In genomic region chr13:75135325-75135825, GRCh38 we compare ENCODE assay signal across 14 cellular contexts.
DNase-seq lines count a peak whose midpoint lies in the region; ATAC-seq, FAIRE-seq and TF ChIP-seq lines count a peak whose summit lies in the region.
"Had no signal": no experiment of that assay in that cellular context is flagged by ENCODE, and none has a peak within 500 bp of the region (broad histone marks: within the 10 kb centered on the region; RNA-seq: fewer than 3 reads in every experiment).

No MANE protein-coding gene starts in this region.

- H3K4me3 ChIP-seq in AG10803 (ENCODE audit: low read length) = no peak overlapping the region
- no peak overlapping the region for H3K4me3 ChIP-seq in MG63
- no peak overlapping the region for H3K4me3 ChIP-seq in bronchial epithelial cell (ENCODE audit: low read depth, low read length)
- H3K4me3 ChIP-seq: upper lobe of left lung had no signal

- DNase-seq in AG10803 (ENCODE audit: low read depth) (peak; percentile 95), MG63 (peak; percentile 32), bronchial epithelial cell (ENCODE audit: low read depth) (peak; percentile 84), kidney glomerular epithelial cell (lab: John Stamatoyannopoulos, UW) (peak; percentile 67), DMS114 treated with DMSO at 0.1 percent for 48 hours (lab: John Stamatoyannopoulos, UW; ENCODE audit: unreplicated experiment) (no peak), NAMALWA (ENCODE audit: low spot score) (no peak)
- DNase-seq: activated CD4-positive, alpha-beta T cell treated with anti-CD3 and anti-CD28 coated beads, Interleukin-2, amount 50 U/mL, for 4 hours; CD4-positive, CD25-positive, alpha-beta regulatory T cell; H7; NCI-H526; right cardiac atrium; upper lobe of left lung had no signal

- TF ChIP-seq CTCF in AG10803 (conservative IDR thresholded peaks at IDR 0.05; ENCODE audit: low read length) (no peak), bronchial epithelial cell (IDR thresholded peaks at IDR 0.05; ENCODE audit: insufficient read depth, low read length, severe bottlenecking) (no peak)

- H3K9me3 ChIP-seq in MG63 = peaks cover 14% of the 10 kb centered on the region

- no peak for FAIRE-seq in bronchial epithelial cell (lab: Jason Lieb, UNC)

- ATAC-seq in GM21515 (IDR thresholded peaks at IDR 0.05; ENCODE audit: unreplicated experiment) (no peak), HG03354 (IDR thresholded peaks at IDR 0.05; ENCODE audit: poor library complexity, severe bottlenecking, unreplicated experiment) (no peak)
- ATAC-seq: right cardiac atrium had no signal

- H3K27me3 ChIP-seq in MG63 = no peaks in the 10 kb centered on the region
- H3K27me3 ChIP-seq in bronchial epithelial cell (ENCODE audit: control insufficient read depth, insufficient read depth, low read length) = no peaks in the 10 kb centered on the region
- H3K27me3 ChIP-seq: upper lobe of left lung had no signal

- H3K36me3 ChIP-seq in MG63 (no peaks in the 10 kb centered on the region), bronchial epithelial cell (ENCODE audit: control insufficient read depth, insufficient read depth, low read length) (no peaks in the 10 kb centered on the region)
- H3K36me3 ChIP-seq: upper lobe of left lung had no signal

Comparison
In these comparisons a context has a peak if more than half of its experiments do, and no peak if none do; other contexts are left out.
1. DNase-seq: peak in AG10803 (single experiment), MG63 (single experiment), bronchial epithelial cell (single experiment) and kidney glomerular epithelial cell (single experiment); none in DMS114 treated with DMSO at 0.1 percent for 48 hours (single experiment) and NAMALWA (single experiment).